1 cellular context compared by ENCODE assay signal in genomic region chr10:35453855-35454532, GRCh38.
TF ChIP-seq lines count a peak whose summit lies in the region.

No MANE protein-coding gene starts in this region.

TF ChIP-seq in K562, 482 proteins besides CTCF, POLR2A, EP300 and RAD21 (continued from another document):
- TF ChIP-seq ATF3 (IDR thresholded peaks at IDR 0.05) (peak; percentile 83), ATF3 (CRISPR knock-in tag; conservative IDR thresholded peaks at IDR 0.05) (no peak), ZNF316 (IDR thresholded peaks at IDR 0.05) (peak; percentile 83), MAFG (tag; conservative IDR thresholded peaks at IDR 0.05) (peak; percentile 88), FOXM1 (IDR thresholded peaks at IDR 0.05; ENCODE audit: low read depth) (no peak), FOXM1 (CRISPR knock-in tag; IDR thresholded peaks at IDR 0.05; ENCODE audit: low read depth) (no peak), SNRNP70 (optimal IDR thresholded peaks at IDR 0.05; ENCODE audit: low read depth, low read length) (no peak), DPF2 (IDR thresholded peaks at IDR 0.05) (0 out of 2 replicates have a peak, but pooled peaks have one; percentile 37), IRF9 (tag; IDR thresholded peaks at IDR 0.05) (no peak), JUND (IDR thresholded peaks at IDR 0.05; ENCODE audit: borderline replicate concordance, low read depth, low read length) (peak; percentile 27; the same call in 1 of the 2 replicates), JUND (tag; IDR thresholded peaks at IDR 0.05; ENCODE audit: borderline replicate concordance, low read depth, low read length) (no peak), ZNF12 (CRISPR knock-in tag; IDR thresholded peaks at IDR 0.05) (no peak), ARID1B (IDR thresholded peaks at IDR 0.05) (peak; percentile 35; the same call in 1 of the 2 replicates), NFE2 (IDR thresholded peaks at IDR 0.05; ENCODE audit: low read depth) (peak; percentile 57), C11orf30 (IDR thresholded peaks at IDR 0.05; ENCODE audit: low read depth) (peak; percentile 71), EP400 (IDR thresholded peaks at IDR 0.05) (0 out of 2 replicates have a peak, but pooled peaks have one; percentile 9), MAFF (IDR thresholded peaks at IDR 0.05; ENCODE audit: low read length) (peak; percentile 51; the same call in 1 of the 2 replicates)
- TF ChIP-seq, protein P1, sequence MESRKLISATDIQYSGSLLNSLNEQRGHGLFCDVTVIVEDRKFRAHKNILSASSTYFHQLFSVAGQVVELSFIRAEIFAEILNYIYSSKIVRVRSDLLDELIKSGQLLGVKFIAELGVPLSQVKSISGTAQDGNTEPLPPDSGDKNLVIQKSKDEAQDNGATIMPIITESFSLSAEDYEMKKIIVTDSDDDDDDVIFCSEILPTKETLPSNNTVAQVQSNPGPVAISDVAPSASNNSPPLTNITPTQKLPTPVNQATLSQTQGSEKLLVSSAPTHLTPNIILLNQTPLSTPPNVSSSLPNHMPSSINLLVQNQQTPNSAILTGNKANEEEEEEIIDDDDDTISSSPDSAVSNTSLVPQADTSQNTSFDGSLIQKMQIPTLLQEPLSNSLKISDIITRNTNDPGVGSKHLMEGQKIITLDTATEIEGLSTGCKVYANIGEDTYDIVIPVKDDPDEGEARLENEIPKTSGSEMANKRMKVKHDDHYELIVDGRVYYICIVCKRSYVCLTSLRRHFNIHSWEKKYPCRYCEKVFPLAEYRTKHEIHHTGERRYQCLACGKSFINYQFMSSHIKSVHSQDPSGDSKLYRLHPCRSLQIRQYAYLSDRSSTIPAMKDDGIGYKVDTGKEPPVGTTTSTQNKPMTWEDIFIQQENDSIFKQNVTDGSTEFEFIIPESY (CRISPR knock-in tag; IDR thresholded peaks at IDR 0.05), result peak; percentile 33; the same call in 1 of the 2 replicates
